8 cellular contexts compared by ENCODE assay signal in the genomic region with DNA sequence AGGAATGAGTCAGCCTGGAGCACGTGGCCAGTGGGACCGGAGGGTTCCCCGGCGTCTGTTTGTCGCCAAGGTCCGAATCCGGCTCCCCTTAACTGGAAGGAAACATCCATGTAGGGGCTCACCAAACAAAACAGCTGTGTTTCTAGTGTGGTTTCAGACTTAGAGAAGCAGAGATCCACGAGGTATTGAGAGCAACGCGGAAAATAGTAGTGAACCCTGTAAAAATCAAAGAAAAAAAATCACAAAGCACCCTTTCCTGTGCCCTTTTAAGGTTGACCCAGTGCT.
DNase-seq lines count a peak whose midpoint lies in the region; ATAC-seq, FAIRE-seq and TF ChIP-seq lines count a peak whose summit lies in the region.

No MANE protein-coding gene starts in this region.

- TF ChIP-seq CTCF in 22Rv1 (IDR thresholded peaks at IDR 0.05) (no peak), WERI-Rb-1 (IDR thresholded peaks at IDR 0.05; ENCODE audit: low read depth, low read length) (no peak)

- H3K4me3 ChIP-seq in mucosa of stomach (ENCODE audit: low read length) (peak overlapping the region; percentile 72), WERI-Rb-1 (ENCODE audit: low read depth, low read length) (no peak overlapping the region)

- peak overlapping the region; percentile 94 for H3K9ac ChIP-seq in mucosa of stomach (ENCODE audit: low read length)

- peak overlapping the region; percentile 89 for H3K27ac ChIP-seq in 22Rv1
- H3K27ac ChIP-seq in caudate nucleus (ENCODE audit: low read depth, low read length): peak overlapping the region; percentile 74
- no peak overlapping the region for H3K27ac ChIP-seq in WERI-Rb-1

- no peak for ATAC-seq in GM19395 (IDR thresholded peaks at IDR 0.05; ENCODE audit: unreplicated experiment)

- H3K27me3 ChIP-seq in mucosa of stomach (ENCODE audit: control insufficient read depth, insufficient read depth, low read length): no peaks in the 10 kb centered on the region
- H3K27me3 ChIP-seq in WERI-Rb-1 (ENCODE audit: insufficient read depth, low read depth, severe bottlenecking): peaks cover 74% of the 10 kb centered on the region

- DNase-seq in HTR-8/SVneo (ENCODE audit: insufficient read length, low spot score): peak; percentile 11
- DNase-seq in caudate nucleus (lab: John Stamatoyannopoulos, UW): no peak
- DNase-seq in HuH-7.5 (ENCODE audit: low spot score): no peak
- no peak for DNase-seq in WERI-Rb-1
- no peak for DNase-seq in Kasumi-1 (lab: John Stamatoyannopoulos, UW)

- peaks cover 26% of the 10 kb centered on the region for H3K4me1 ChIP-seq in mucosa of stomach (ENCODE audit: control insufficient read depth, insufficient read depth, low read length)

- H3K36me3 ChIP-seq in mucosa of stomach (ENCODE audit: control insufficient read depth, insufficient read depth, low read length): no peaks in the 10 kb centered on the region
- no peaks in the 10 kb centered on the region for H3K36me3 ChIP-seq in WERI-Rb-1

- H3K9me3 ChIP-seq in mucosa of stomach (ENCODE audit: control insufficient read depth, low read length) (no peaks in the 10 kb centered on the region), WERI-Rb-1 (ENCODE audit: severe bottlenecking) (peaks cover 17% of the 10 kb centered on the region)

- FAIRE-seq in HTR-8/SVneo (lab: Jason Lieb, UNC): no peak
